ENCODE assay signal across 21 cellular contexts in the genomic region with DNA sequence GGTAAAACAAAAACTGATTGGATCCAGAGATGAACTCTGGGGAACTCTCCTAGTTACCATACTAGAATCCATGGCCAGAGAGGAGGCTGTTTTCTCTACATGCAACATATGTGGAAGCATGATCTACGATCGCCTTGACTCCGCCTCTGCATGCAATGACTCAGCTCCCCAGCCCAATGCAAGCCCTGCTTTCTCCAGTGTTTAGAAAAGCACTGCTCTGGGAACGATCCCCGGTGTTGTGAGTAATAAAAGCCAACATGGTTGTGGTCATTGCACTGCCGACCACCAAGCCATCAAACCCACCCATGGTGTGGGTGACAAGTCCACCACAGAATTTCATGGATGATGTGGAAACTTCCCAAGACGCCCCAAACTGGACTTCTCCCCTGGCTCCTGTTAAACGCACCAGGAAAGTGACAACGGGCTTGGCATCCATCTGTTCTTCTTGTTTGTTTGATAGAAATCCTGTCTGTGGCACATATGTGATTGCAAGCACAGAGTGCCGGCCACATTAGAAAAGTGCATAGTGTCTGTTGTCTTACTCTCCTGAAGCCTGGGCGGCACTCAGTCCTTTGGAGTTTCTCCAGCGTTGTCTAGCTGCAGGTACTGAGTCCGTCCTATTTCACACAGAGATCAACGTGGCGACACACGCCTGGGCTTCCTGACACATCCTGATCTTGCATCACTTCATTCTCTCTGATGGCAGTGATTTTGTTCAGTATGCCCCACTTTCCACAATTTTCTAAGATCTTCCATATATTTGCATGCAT. TPM values are rescaled to one million over a fixed set of nuclear protein-coding genes. Genes with fewer than 3 reads are reported as not detected.
DNase-seq lines count a peak whose midpoint lies in the region; ATAC-seq, FAIRE-seq and TF ChIP-seq lines count a peak whose summit lies in the region.
"Had no signal": no experiment of that assay in that cellular context is flagged by ENCODE, and none has a peak within 500 bp of the region (broad histone marks: within the 10 kb centered on the region; RNA-seq: fewer than 3 reads in every experiment).

No MANE protein-coding gene starts in this region.

- no peaks in the 10 kb centered on the region for H3K36me3 Mint-ChIP-seq in activated CD4-positive, alpha-beta memory T cell treated with anti-CD3 and anti-CD28 coated beads, Interleukin-2, amount 10 ng/mL, durations not matched to agents 7 days and 5 days (ENCODE audit: low read depth)
- no peaks in the 10 kb centered on the region for H3K36me3 Mint-ChIP-seq in activated CD4-positive, alpha-beta memory T cell treated with anti-CD3 and anti-CD28 coated beads for 36 hours
- no peaks in the 10 kb centered on the region for H3K36me3 Mint-ChIP-seq in activated T-cell treated with anti-CD3 and anti-CD28 coated beads, Interleukin-2, amount 50 U/mL, for 24 hours (ENCODE audit: low read depth)

- H3K9me3 Mint-ChIP-seq in activated CD4-positive, alpha-beta memory T cell treated with anti-CD3 and anti-CD28 coated beads, Interleukin-2, amount 10 ng/mL, durations not matched to agents 7 days and 5 days = peaks cover 2% of the 10 kb centered on the region
- H3K9me3 Mint-ChIP-seq in activated CD4-positive, alpha-beta memory T cell treated with anti-CD3 and anti-CD28 coated beads for 36 hours = no peaks in the 10 kb centered on the region
- no peaks in the 10 kb centered on the region for H3K9me3 Mint-ChIP-seq in activated T-cell treated with anti-CD3 and anti-CD28 coated beads, Interleukin-2, amount 50 U/mL, for 24 hours

- peak; percentile 7 for DNase-seq in activated CD4-positive, alpha-beta memory T cell treated with anti-CD3 and anti-CD28 coated beads, Interleukin-2, amount 10 ng/mL, durations not matched to agents 7 days and 5 days
- DNase-seq in activated CD4-positive, alpha-beta memory T cell treated with anti-CD3 and anti-CD28 coated beads for 36 hours = no peak
- no peak for DNase-seq in K562 (ENCODE audit: extremely low read depth in 1 of 4, low spot score in 3 of 4)
- DNase-seq in lower lobe of right lung = peak; percentile 21
- DNase-seq in NCI-H2196 treated with DMSO at 0.1 percent for 48 hours (lab: John Stamatoyannopoulos, UW; ENCODE audit: unreplicated experiment) = no peak
- DNase-seq in effector memory CD4-positive, alpha-beta T cell = no peak
- no peak for DNase-seq in activated T-cell treated with anti-CD3 and anti-CD28 coated beads, Interleukin-2, amount 50 U/mL, for 24 hours
- DNase-seq: C1 segment of cervical spinal cord, DMS79 treated with DMSO at 0.1 percent for 48 hours, GDM1, H7, NCI-H1105, NCI-H1930, NCI-H510A treated with DMSO at 0.1 percent for 48 hours, PC-9, SJCRH30 had no signal

- H3K36me3 ChIP-seq in K562 (ENCODE audit: control insufficient read depth, insufficient read depth, low read length) (no peaks in the 10 kb centered on the region), lower lobe of right lung (no peaks in the 10 kb centered on the region)
- no peaks in the 10 kb centered on the region for H3K36me3 ChIP-seq in effector memory CD4-positive, alpha-beta T cell (ENCODE audit: control insufficient read depth, insufficient read depth, low read length)
- H3K36me3 ChIP-seq: SJCRH30 had no signal

- H3K4me2 ChIP-seq in K562 (ENCODE audit: insufficient read depth, low read length) = no peak overlapping the region
- H3K4me2 ChIP-seq: A549, KMS-11, PC-9 had no signal

- H4K20me1 ChIP-seq in K562 (replicated peaks; ENCODE audit: control insufficient read depth, insufficient read depth, low read length) = no peaks in the 10 kb centered on the region

- H3K27ac ChIP-seq in K562 (ENCODE audit: extremely low read depth, low read depth, low read length) = no peak overlapping the region
- H3K27ac ChIP-seq in lower lobe of right lung = no peak overlapping the region
- no peak overlapping the region for H3K27ac ChIP-seq in effector memory CD4-positive, alpha-beta T cell (ENCODE audit: insufficient read depth, low read length, poor library complexity, severe bottlenecking)
- H3K27ac ChIP-seq: A549, KMS-11, PC-9, SJCRH30 had no signal

- intact Hi-C loops in activated CD4-positive, alpha-beta memory T cell treated with anti-CD3 and anti-CD28 coated beads for 36 hours (cut with micrococcal nuclease) = no loop called here
- intact Hi-C loops in K562 (cut with micrococcal nuclease) = no loop called here
- intact Hi-C loops in lower lobe of right lung (cut with DNase I) = no loop called here

- H2AFZ ChIP-seq in K562 (ENCODE audit: low read depth, low read length) = no peak overlapping the region
- H2AFZ ChIP-seq: PC-9 had no signal

- no peak for TF ChIP-seq CTCF in K562 (IDR thresholded peaks at IDR 0.05 in 2 of 3, conservative IDR thresholded peaks at IDR 0.05 in 1 of 3; ENCODE audit: insufficient read depth in 2 of 3, low read depth in 1 of 3, low read length in 3 of 3)
- TF ChIP-seq CTCF in lower lobe of right lung (IDR thresholded peaks at IDR 0.05) = no peak

- no peak overlapping the region for H3K27ac Mint-ChIP-seq in activated CD4-positive, alpha-beta memory T cell treated with anti-CD3 and anti-CD28 coated beads, Interleukin-2, amount 10 ng/mL, durations not matched to agents 7 days and 5 days
- no peak overlapping the region for H3K27ac Mint-ChIP-seq in activated CD4-positive, alpha-beta memory T cell treated with anti-CD3 and anti-CD28 coated beads for 36 hours
- no peak overlapping the region for H3K27ac Mint-ChIP-seq in activated T-cell treated with anti-CD3 and anti-CD28 coated beads, Interleukin-2, amount 50 U/mL, for 24 hours

- H3K27me3 ChIP-seq in K562 (ENCODE audit: control insufficient read depth in 2 of 2, insufficient read depth in 2 of 2, low read length in 2 of 2) (peaks cover 0 to 27% of the 10 kb centered on the region in 2 experiments; a peak in 1 of 5 replicates), lower lobe of right lung (ENCODE audit: low read depth) (peaks cover 14% of the 10 kb centered on the region)
- H3K27me3 ChIP-seq in effector memory CD4-positive, alpha-beta T cell (replicated peaks; ENCODE audit: control insufficient read depth, insufficient read depth, low read length, poor library complexity, severe bottlenecking) = no peaks in the 10 kb centered on the region

- H3K4me1 ChIP-seq in K562 (replicated peaks in 1 of 2; ENCODE audit: control insufficient read depth in 2 of 2, insufficient read depth in 2 of 2, low read length in 2 of 2) (no peaks in the 10 kb centered on the region), lower lobe of right lung (no peaks in the 10 kb centered on the region)
- H3K4me1 ChIP-seq in effector memory CD4-positive, alpha-beta T cell (ENCODE audit: control insufficient read depth, insufficient read depth, low read length, poor library complexity, severe bottlenecking) = no peaks in the 10 kb centered on the region
- H3K4me1 ChIP-seq: A549, SJCRH30 had no signal

- no peaks in the 10 kb centered on the region for H3K9me3 ChIP-seq in K562 (replicated peaks; ENCODE audit: control insufficient read depth, insufficient read depth, low read depth, low read length)
- no peaks in the 10 kb centered on the region for H3K9me3 ChIP-seq in lower lobe of right lung
- H3K9me3 ChIP-seq in effector memory CD4-positive, alpha-beta T cell (ENCODE audit: control insufficient read depth, low read length) = no peaks in the 10 kb centered on the region
- H3K9me3 ChIP-seq: SJCRH30 had no signal

- H3K4me1 Mint-ChIP-seq in activated CD4-positive, alpha-beta memory T cell treated with anti-CD3 and anti-CD28 coated beads, Interleukin-2, amount 10 ng/mL, durations not matched to agents 7 days and 5 days = no peaks in the 10 kb centered on the region
- no peaks in the 10 kb centered on the region for H3K4me1 Mint-ChIP-seq in activated CD4-positive, alpha-beta memory T cell treated with anti-CD3 and anti-CD28 coated beads for 36 hours (ENCODE audit: low read depth)
- no peaks in the 10 kb centered on the region for H3K4me1 Mint-ChIP-seq in activated T-cell treated with anti-CD3 and anti-CD28 coated beads, Interleukin-2, amount 50 U/mL, for 24 hours (ENCODE audit: low read depth)

- POLR2A ChIA-PET in activated CD4-positive, alpha-beta memory T cell treated with anti-CD3 and anti-CD28 coated beads, Interleukin-2, amount 10 ng/mL, durations not matched to agents 7 days and 5 days (lab: Charles Lee) = no interaction called here
- POLR2A ChIA-PET in activated CD4-positive, alpha-beta memory T cell treated with anti-CD3 and anti-CD28 coated beads for 36 hours (lab: Charles Lee) = no interaction called here
- POLR2A ChIA-PET in K562 (lab: Yijun Ruan, JAX) = interaction anchor here (0.5 to 1.2 kb wide), 4 partner anchors 14 to 511 kb away, joined by 3 to 4 read pairs (median 3); no protein-coding TSS in a partner anchor

- H3K4me3 ChIP-seq in K562 (no peak overlapping the region), lower lobe of right lung (no peak overlapping the region)
- H3K4me3 ChIP-seq in effector memory CD4-positive, alpha-beta T cell (ENCODE audit: insufficient read depth, low read depth, low read length, poor library complexity, severe bottlenecking) = no peak overlapping the region
- H3K4me3 ChIP-seq: A549, PC-9, SJCRH30 had no signal

- FAIRE-seq in K562 (lab: Jason Lieb, UNC) = no peak
- FAIRE-seq: GM12892, HepG2 had no signal

- H3K9ac ChIP-seq in K562 (ENCODE audit: insufficient read depth in 1 of 2, low read depth in 2 of 2, low read length in 2 of 2) = no peak overlapping the region
- H3K9ac ChIP-seq: KMS-11 had no signal

- ATAC-seq in K562 (no peak), lower lobe of right lung (no peak)
- ATAC-seq: A549, HepG2 had no signal

- no peaks in the 10 kb centered on the region for H3K9me1 ChIP-seq in K562 (ENCODE audit: control insufficient read depth, insufficient read depth, low read length)

- CTCF ChIA-PET in activated CD4-positive, alpha-beta memory T cell treated with anti-CD3 and anti-CD28 coated beads, Interleukin-2, amount 10 ng/mL, durations not matched to agents 7 days and 5 days (lab: Charles Lee) = no interaction called here
- CTCF ChIA-PET in activated CD4-positive, alpha-beta memory T cell treated with anti-CD3 and anti-CD28 coated beads for 36 hours (lab: Charles Lee) = interaction anchor here (0.6 to 1.3 kb wide), 2 partner anchors 10 to 786 kb away, joined by 3 to 4 read pairs; no protein-coding TSS in a partner anchor
- CTCF ChIA-PET in K562 (lab: Yijun Ruan, JAX; ENCODE audit: low intra/inter-chr PET ratio) = interaction anchor here (0.5 kb wide), 1 partner anchor 311 kb away, joined by 3 read pairs; no protein-coding TSS in a partner anchor

- no peaks in the 10 kb centered on the region for H3K79me2 ChIP-seq in K562 (ENCODE audit: control insufficient read depth, insufficient read depth, low read length)

- in situ Hi-C loops in K562 (cut with MboI) = no loop called here

- BruUV-seq in K562 (replicated peaks; lab: Mats Ljungman, UMichigan) = no TSS peak

- no peak overlapping the region for H3K4me3 Mint-ChIP-seq in activated CD4-positive, alpha-beta memory T cell treated with anti-CD3 and anti-CD28 coated beads, Interleukin-2, amount 10 ng/mL, durations not matched to agents 7 days and 5 days
- no peak overlapping the region for H3K4me3 Mint-ChIP-seq in activated CD4-positive, alpha-beta memory T cell treated with anti-CD3 and anti-CD28 coated beads for 36 hours
- H3K4me3 Mint-ChIP-seq in activated T-cell treated with anti-CD3 and anti-CD28 coated beads, Interleukin-2, amount 50 U/mL, for 24 hours = no peak overlapping the region

- TF ChIP-seq EP300 in K562 (IDR thresholded peaks at IDR 0.05; ENCODE audit: low read length) = no peak

- H3K27me3 Mint-ChIP-seq in activated CD4-positive, alpha-beta memory T cell treated with anti-CD3 and anti-CD28 coated beads, Interleukin-2, amount 10 ng/mL, durations not matched to agents 7 days and 5 days = peaks cover 17% of the 10 kb centered on the region
- H3K27me3 Mint-ChIP-seq in activated CD4-positive, alpha-beta memory T cell treated with anti-CD3 and anti-CD28 coated beads for 36 hours = peaks cover 16% of the 10 kb centered on the region
- peaks cover 66% of the 10 kb centered on the region for H3K27me3 Mint-ChIP-seq in activated T-cell treated with anti-CD3 and anti-CD28 coated beads, Interleukin-2, amount 50 U/mL, for 24 hours

- TF ChIP-seq RAD21 in K562 (CRISPR knock-in tag; conservative IDR thresholded peaks at IDR 0.05 in 1 of 2, IDR thresholded peaks at IDR 0.05 in 1 of 2) = no peak

- under 1% methylated on average over 16 of the region's 16 CpGs for WGBS in K562 (ENCODE audit: insufficient coverage, low coverage, missing lambda C conversion rate)

- no peak for TF ChIP-seq POLR2A in K562 (conservative IDR thresholded peaks at IDR 0.05)

RNA-seq across cellular contexts. Expression of a gene that starts 36.4 kb away (rescaled TPM):
- not detected for total RNA-seq in activated CD4-positive, alpha-beta memory T cell treated with anti-CD3 and anti-CD28 coated beads, Interleukin-2, amount 10 ng/mL, durations not matched to agents 7 days and 5 days
- total RNA-seq in activated CD4-positive, alpha-beta memory T cell treated with anti-CD3 and anti-CD28 coated beads for 36 hours = not detected
- total RNA-seq in K562 (2011; cell fraction: chromatin; rRNA removed; ENCODE audit: low replicate concordance) = not detected in 2 replicates
- not detected in 2 replicates for total RNA-seq in K562 (2011; cell fraction: nucleolus; rRNA removed)
- total RNA-seq in K562 (2011; cell fraction: nucleoplasm; rRNA removed) = not detected in 2 replicates
- total RNA-seq in K562 (2014; rRNA removed) = not detected in 2 replicates
- total RNA-seq in K562 (2014; rRNA removed; fragmentation: Illumina TruSeq; extraction: Trizol) = not detected in 2 replicates
- total RNA-seq in K562 (2015; rRNA removed; fragmentation: Illumina TruSeq; extraction: Trizol) = not detected in 2 replicates
- not detected in 2 replicates for total RNA-seq in K562 (2021)
- polyA plus RNA-seq in K562 (2011; rRNA removed) = not detected in 2 replicates
- polyA plus RNA-seq in K562 (2011; cell fraction: cytosol; rRNA removed) = not detected in 2 replicates
- polyA plus RNA-seq in K562 (2011; cell fraction: nucleus; rRNA removed) = not detected in 2 replicates
- not detected in 2 replicates for polyA plus RNA-seq in K562 (2012)
- polyA plus RNA-seq in K562 (2014; fragmentation: Illumina TruSeq; extraction: Trizol) = not detected in 2 replicates
- polyA plus RNA-seq in K562 (2014; fragmentation: Nextera tagmentation; extraction: Ambion mirVana) = not detected
- polyA plus RNA-seq in K562 (2014; rRNA removed) = not detected in 2 replicates
- not detected in 2 replicates for polyA minus RNA-seq in K562 (2011; rRNA and poly(A)+ RNA removed)
- not detected in 2 replicates for polyA minus RNA-seq in K562 (2011; cell fraction: cytosol; rRNA and poly(A)+ RNA removed)
- polyA minus RNA-seq in K562 (2011; cell fraction: nucleus; rRNA and poly(A)+ RNA removed) = not detected in 2 replicates
- total RNA-seq in lower lobe of right lung = not detected
- total RNA-seq: HepG2, M059J, PC-9, SJCRH30 had no signal
- polyA plus RNA-seq: A549, HepG2 had no signal

Comparison
In these comparisons a context has a peak if more than half of its experiments do, and no peak if none do; other contexts are left out.
1. DNase-seq: peak in activated CD4-positive, alpha-beta memory T cell treated with anti-CD3 and anti-CD28 coated beads, Interleukin-2, amount 10 ng/mL, durations not matched to agents 7 days and 5 days (single experiment) and lower lobe of right lung (single experiment); none in activated CD4-positive, alpha-beta memory T cell treated with anti-CD3 and anti-CD28 coated beads for 36 hours (single experiment), K562 (0 of 4), NCI-H2196 treated with DMSO at 0.1 percent for 48 hours (single experiment), effector memory CD4-positive, alpha-beta T cell (0 of 3) and activated T-cell treated with anti-CD3 and anti-CD28 coated beads, Interleukin-2, amount 50 U/mL, for 24 hours (single experiment).